In genomic region chr3:61530355-61530754, GRCh38 we compare ENCODE assay signal across 8 cellular contexts. TPM values are rescaled to one million over a fixed set of nuclear protein-coding genes. Genes with fewer than 3 reads are reported as not detected.
A peak's percentile ranks its signal among the peaks of the same experiment; 100 is the strongest.
DNase-seq lines count a peak whose midpoint lies in the region; ATAC-seq, FAIRE-seq and TF ChIP-seq lines count a peak whose summit lies in the region.

No MANE protein-coding gene starts in this region.

- no peak overlapping the region for H3K4me3 ChIP-seq in AG04450 (ENCODE audit: low read depth, low read length)
- no peak overlapping the region for H3K4me3 ChIP-seq in uterus

- H3K36me3 ChIP-seq in uterus: no peaks in the 10 kb centered on the region

- TF ChIP-seq POLR2A in H54 (IDR thresholded peaks at IDR 0.05; ENCODE audit: low read depth, low read length) (no peak), uterus (IDR thresholded peaks at IDR 0.05) (no peak)

- H3K27ac ChIP-seq in AG04450 (ENCODE audit: low read depth, low read length) (no peak overlapping the region), uterus (no peak overlapping the region)

- POLR2A ChIA-PET in AG04450 (lab: Yijun Ruan, JAX): no interaction called here

- no peak for ATAC-seq in GM18909 (IDR thresholded peaks at IDR 0.05; ENCODE audit: poor library complexity, unreplicated experiment)
- no peak for ATAC-seq in HG03097 (IDR thresholded peaks at IDR 0.05; ENCODE audit: low FRiP score, unreplicated experiment)

- CTCF ChIA-PET in AG04450 (lab: Charles Lee): interaction anchor here (0.6 to 2.4 kb wide), 7 partner anchors 9 to 658 kb away, joined by 3 to 10 read pairs (median 3); no protein-coding TSS in a partner anchor

- FAIRE-seq in H54 (lab: Jason Lieb, UNC): peak; percentile 66

- H3K27me3 ChIP-seq in AG04450 (ENCODE audit: control insufficient read depth, insufficient read depth, low read length) (peaks cover 9% of the 10 kb centered on the region), uterus (no peaks in the 10 kb centered on the region)

- intact Hi-C loops in head of caudate nucleus (cut with DNase I) (no loop called here), uterus (cut with DNase I; ENCODE audit: low total_unique reads) (no loop called here)

- DNase-seq in AG04450 (ENCODE audit: low read depth, low spot score) (no peak), H54 (ENCODE audit: insufficient read length, low spot score) (no peak), RKO (ENCODE audit: low spot score) (peak; percentile 48), head of caudate nucleus (peak in 22 of 42 donors; percentile 11 to 75 (median 41)), uterus (no peak)
- no peak for DNase-seq in activated naive CD4-positive, alpha-beta T cell (lab: John Stamatoyannopoulos, UW)

- H3K9me3 ChIP-seq in AG04450 (ENCODE audit: control insufficient read depth, insufficient read depth, low read length) (no peaks in the 10 kb centered on the region), uterus (no peaks in the 10 kb centered on the region)

- H3K4me1 ChIP-seq in uterus: no peaks in the 10 kb centered on the region

- TF ChIP-seq CTCF in AG04450 (IDR thresholded peaks at IDR 0.05; ENCODE audit: low read depth, low read length) (peak; percentile 57), uterus (IDR thresholded peaks at IDR 0.05) (peak; percentile 15 to 36 (median 26))

RNA-seq across cellular contexts. Expression of gene PTPRG, which starts 31.0 kb away (rescaled TPM):
- polyA plus RNA-seq in AG04450 (2011; rRNA removed): 24.2 and 26.5 TPM in 2 replicates
- 65.4 and 67.3 TPM in 2 replicates for polyA minus RNA-seq in AG04450 (2011; rRNA and poly(A)+ RNA removed)
- total RNA-seq in uterus: 100 to 1,000 TPM in 1 of 4 donors, 10 to 100 TPM in 3; 43.5 to 136 (median 62.6) TPM

Comparison
In these comparisons a context has a peak if more than half of its experiments do, and no peak if none do; other contexts are left out.
1. DNase-seq: peak in RKO (single experiment) and head of caudate nucleus (22 of 42); none in AG04450 (single experiment), H54 (single experiment), uterus (0 of 2) and activated naive CD4-positive, alpha-beta T cell (0 of 4).